2 cellular contexts compared by ENCODE assay signal in the genomic region with DNA sequence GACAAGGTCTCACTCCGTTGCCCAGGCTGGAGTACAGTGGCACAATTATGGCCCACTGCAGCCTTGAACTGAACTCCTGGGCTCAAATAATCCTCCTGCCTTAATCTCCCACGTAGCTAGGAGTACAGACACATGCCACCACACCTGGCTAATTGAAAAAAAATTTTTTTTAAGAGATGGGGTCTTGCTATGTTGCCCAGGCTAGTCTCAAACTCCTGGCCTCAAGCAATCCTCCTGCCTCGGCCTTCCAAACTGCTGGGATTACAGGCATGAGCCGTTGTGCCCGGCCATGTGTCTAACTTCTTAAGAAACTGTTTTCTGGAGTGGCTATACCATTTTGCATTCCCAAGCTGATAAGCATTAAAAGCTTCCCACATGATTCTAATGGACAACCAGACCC.
TF ChIP-seq lines count a peak whose summit lies in the region.

No MANE protein-coding gene starts in this region.

TF ChIP-seq in HEK293, 187 proteins besides CTCF, POLR2A, EP300 and RAD21:
- TF ChIP-seq ZNF140 (tag by site-specific recombination; IDR thresholded peaks at IDR 0.05) (no peak), ZNF121 (tag by site-specific recombination; IDR thresholded peaks at IDR 0.05) (peak; percentile 84)

TF ChIP-seq in K562, 482 proteins besides CTCF, POLR2A, EP300 and RAD21:
- TF ChIP-seq ZNF121 (CRISPR knock-in tag; conservative IDR thresholded peaks at IDR 0.05) (peak; percentile 84), ZNF444 (CRISPR knock-in tag; IDR thresholded peaks at IDR 0.05) (no peak), RBM25 (IDR thresholded peaks at IDR 0.05; ENCODE audit: low read depth, low read length, severe bottlenecking) (peak; percentile 33)
- TF ChIP-seq, protein P1, sequence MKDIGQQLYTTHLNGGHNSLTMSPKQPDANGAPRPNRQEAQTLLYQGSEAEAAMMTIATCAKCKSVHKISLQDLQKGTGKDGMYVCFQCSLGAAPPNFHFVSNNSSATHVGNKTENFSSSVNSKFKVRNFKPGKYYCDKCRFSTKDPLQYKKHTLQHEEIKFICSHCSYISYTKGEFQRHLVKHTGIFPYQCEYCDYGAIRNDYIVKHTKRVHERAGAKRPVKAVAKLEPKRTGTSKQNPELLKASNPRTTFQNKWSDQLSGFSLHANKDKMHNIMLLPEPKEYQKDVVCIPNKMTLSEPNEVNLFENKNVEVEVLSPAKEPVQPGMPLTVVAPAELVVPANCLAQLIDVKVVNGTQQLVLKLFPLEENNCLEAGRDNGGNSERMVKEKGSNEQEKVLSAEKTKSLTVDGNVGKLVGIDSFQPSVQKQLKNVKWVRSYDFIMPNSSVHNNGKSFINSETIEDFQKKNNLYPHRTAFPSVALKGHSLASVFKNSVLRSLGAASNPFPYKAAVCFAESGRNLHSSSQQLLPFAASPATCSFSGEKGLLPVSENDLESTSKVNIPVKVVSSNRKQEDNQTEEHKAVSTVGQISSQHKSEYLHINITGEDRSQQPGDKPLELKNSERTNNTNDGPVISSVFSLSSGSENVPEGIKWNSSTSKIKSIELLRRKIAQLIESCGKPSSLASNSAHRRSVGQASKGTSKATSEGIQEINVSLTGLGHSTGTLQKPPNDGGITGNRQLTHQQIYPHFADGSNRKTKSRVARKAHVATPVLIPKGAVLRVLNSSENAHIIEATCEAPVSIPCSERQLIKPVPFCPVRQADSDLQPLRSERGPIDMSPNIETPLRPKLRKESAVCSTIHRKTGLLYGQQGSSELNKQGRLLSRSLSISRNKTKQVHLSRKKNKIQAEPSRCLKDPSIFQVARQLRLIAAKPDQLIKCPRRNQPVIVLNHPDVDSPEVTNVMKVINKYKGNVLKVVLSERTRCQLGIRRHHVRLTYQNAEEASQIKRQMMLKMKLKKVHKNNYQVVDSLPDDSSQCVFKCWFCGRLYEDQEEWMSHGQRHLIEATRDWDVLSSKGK (CRISPR knock-in tag; IDR thresholded peaks at IDR 0.05), result no peak
